Comparison of ENCODE assay signal across 20 cellular contexts in genomic region chr4:134773497-134774000, GRCh38.
"Had no signal": no experiment of that assay in that cellular context is flagged by ENCODE, and none has a peak within 500 bp of the region (broad histone marks: within the 10 kb centered on the region; RNA-seq: fewer than 3 reads in every experiment).

No MANE protein-coding gene starts in this region.

- H3K36me3 ChIP-seq: heart right ventricle, left lung, right lobe of liver, stomach, thoracic aorta, transverse colon had no signal

- H3K27ac Mint-ChIP-seq: natural killer cell treated with Interleukin-12 subunit alpha and Interleukin-12 subunit beta and Interleukin-15 and Interleukin-18, amount 100 ng/mL, for 72 hours had no signal

- H3K27me3 Mint-ChIP-seq: natural killer cell treated with Interleukin-12 subunit alpha and Interleukin-12 subunit beta and Interleukin-15 and Interleukin-18, amount 100 ng/mL, for 72 hours had no signal

- H3K4me1 ChIP-seq: heart right ventricle, left lung, parathyroid adenoma, psoas muscle, right lobe of liver, stomach, transverse colon had no signal

- H3K9me3 ChIP-seq: psoas muscle, right lobe of liver, stomach, thoracic aorta, transverse colon had no signal

- DNase-seq: effector memory CD4-positive, alpha-beta T cell; heart right ventricle; hypothalamus; mesendoderm; psoas muscle; retina; right lobe of liver; stimulated activated CD4-positive, alpha-beta T cell treated with anti-CD3 and anti-CD28 coated beads, Interleukin-2, amount 100 ng/mL, for 24 hours; stimulated activated CD4-positive, alpha-beta T cell treated with anti-CD3 and anti-CD28 coated beads, Interleukin-4, amount 100 ng/mL, for 4 hours; stimulated activated naive CD4-positive, alpha-beta T cell; stomach; substantia nigra; transverse colon had no signal

- ATAC-seq: esophagus mucosa, heart right ventricle, left lung, psoas muscle had no signal

- H3K36me3 Mint-ChIP-seq: natural killer cell treated with Interleukin-12 subunit alpha and Interleukin-12 subunit beta and Interleukin-15 and Interleukin-18, amount 100 ng/mL, for 72 hours had no signal

- H3K27ac ChIP-seq: heart right ventricle, left lung, parathyroid adenoma, psoas muscle, right lobe of liver, skin epidermis, stomach, thoracic aorta, transverse colon had no signal

- H3K27me3 ChIP-seq: heart right ventricle, left lung, right lobe of liver, stomach, transverse colon had no signal

- H3K4me3 ChIP-seq: heart right ventricle, left lung, lung, psoas muscle, right lobe of liver, skin epidermis, stomach, thoracic aorta, transverse colon had no signal

- H3K4me3 Mint-ChIP-seq: natural killer cell treated with Interleukin-12 subunit alpha and Interleukin-12 subunit beta and Interleukin-15 and Interleukin-18, amount 100 ng/mL, for 72 hours had no signal
